26 cellular contexts compared by ENCODE assay signal in genomic region chr7:32594965-32595364, GRCh38.
DNase-seq lines count a peak whose midpoint lies in the region; ATAC-seq, FAIRE-seq and TF ChIP-seq lines count a peak whose summit lies in the region.
"Had no signal": no experiment of that assay in that cellular context is flagged by ENCODE, and none has a peak within 500 bp of the region (broad histone marks: within the 10 kb centered on the region; RNA-seq: fewer than 3 reads in every experiment).

No MANE protein-coding gene starts in this region.

- H4K20me1 ChIP-seq in endothelial cell of umbilical vein (replicated peaks; ENCODE audit: control insufficient read depth, extremely low read depth, insufficient read depth, low read length): no peaks in the 10 kb centered on the region
- no peaks in the 10 kb centered on the region for H4K20me1 ChIP-seq in neural progenitor cell (ENCODE audit: low read depth)

- TF ChIP-seq CTCF in endothelial cell of umbilical vein (IDR thresholded peaks at IDR 0.05; ENCODE audit: extremely low read depth in 1 of 2, insufficient read depth in 1 of 2, low read depth in 1 of 2, low read length in 2 of 2) (no peak), neural progenitor cell (IDR thresholded peaks at IDR 0.05) (no peak)

- H3K9me3 Mint-ChIP-seq in neural progenitor cell: no peaks in the 10 kb centered on the region

- H3K27me3 ChIP-seq in endothelial cell of umbilical vein (ENCODE audit: control insufficient read depth in 2 of 2, insufficient read depth in 2 of 2, low read length in 2 of 2) (no peaks in the 10 kb centered on the region), neural progenitor cell (no peaks in the 10 kb centered on the region)

- H3K27ac ChIP-seq in endothelial cell of umbilical vein (ENCODE audit: insufficient read depth, low read depth, low read length) (peak overlapping the region; percentile 4), neural progenitor cell (no peak overlapping the region)
- H3K27ac ChIP-seq: C4-2B had no signal

- FAIRE-seq in endothelial cell of umbilical vein (lab: Jason Lieb, UNC): peak; percentile 38
- FAIRE-seq: HTR-8/SVneo had no signal

- peaks cover 3% of the 10 kb centered on the region for H3K27me3 Mint-ChIP-seq in neural progenitor cell (ENCODE audit: insufficient read depth, low read depth)
- H3K27me3 Mint-ChIP-seq: B cell had no signal

- CTCF ChIA-PET in endothelial cell of umbilical vein (lab: Charles Lee): interaction anchor here (0.7 kb wide), 1 partner anchor 21 kb away, joined by 3 read pairs; no protein-coding TSS in a partner anchor

- H2AFZ ChIP-seq in endothelial cell of umbilical vein (ENCODE audit: low read depth, low read length) (no peak overlapping the region), neural progenitor cell (replicated peaks) (no peak overlapping the region)
- H2AFZ ChIP-seq: GM23338 had no signal

- peak; percentile 29 for DNase-seq in ELR (ENCODE audit: low read depth)
- peak; percentile 44 for DNase-seq in MV-4-11 (lab: John Stamatoyannopoulos, UW)
- no peak for DNase-seq in endothelial cell of umbilical vein (ENCODE audit: low read depth, low spot score)
- no peak for DNase-seq in SIG-M5 treated with dmso at 0.1 percent for 504 hours (lab: John Stamatoyannopoulos, UW; ENCODE audit: unreplicated experiment)
- DNase-seq in GF-D8 (lab: John Stamatoyannopoulos, UW): no peak
- no peak for DNase-seq in neural progenitor cell (ENCODE audit: low spot score)
- DNase-seq: Caco-2; CD8-positive, alpha-beta T cell; DMS79; H9; KG1; MM.1S; NCI-H1092 treated with DMSO at 0.1 percent for 48 hours; NCI-H1436; NCI-H1930; NCI-H446; NCI-H524 treated with DMSO at 0.1 percent for 48 hours; NCI-H774; Right ventricle myocardium superior; RPMI8226; T-helper 1 cell had no signal

- H3K36me3 ChIP-seq in endothelial cell of umbilical vein (ENCODE audit: control insufficient read depth in 2 of 2, extremely low read depth in 1 of 2, insufficient read depth in 2 of 2, low read length in 2 of 2) (no peaks in the 10 kb centered on the region), neural progenitor cell (no peaks in the 10 kb centered on the region)

- no peaks in the 10 kb centered on the region for H3K9me3 ChIP-seq in endothelial cell of umbilical vein (replicated peaks; ENCODE audit: control insufficient read depth, insufficient read depth, low read length)
- H3K9me3 ChIP-seq in neural progenitor cell (ENCODE audit: low read depth): no peaks in the 10 kb centered on the region
- H3K9me3 ChIP-seq: Caco-2 had no signal

- POLR2A ChIA-PET in endothelial cell of umbilical vein (lab: Charles Lee): no interaction called here

- H3K9me1 ChIP-seq in endothelial cell of umbilical vein (replicated peaks; ENCODE audit: control insufficient read depth, extremely low read depth, insufficient read depth, low read length): no peaks in the 10 kb centered on the region

- peaks cover 22% of the 10 kb centered on the region for H3K36me3 Mint-ChIP-seq in neural progenitor cell

- BruUV-seq in endothelial cell of umbilical vein (replicated peaks; lab: Mats Ljungman, UMichigan): no TSS peak

- H3K4me1 ChIP-seq in endothelial cell of umbilical vein (ENCODE audit: control insufficient read depth, extremely low read depth, insufficient read depth, low read length): peaks cover 3% of the 10 kb centered on the region
- no peaks in the 10 kb centered on the region for H3K4me1 ChIP-seq in neural progenitor cell
- H3K4me1 ChIP-seq: Caco-2 had no signal

- H3K79me2 ChIP-seq in endothelial cell of umbilical vein (ENCODE audit: control insufficient read depth, insufficient read depth, low read length): no peaks in the 10 kb centered on the region
- H3K79me2 ChIP-seq in neural progenitor cell (ENCODE audit: low read depth): no peaks in the 10 kb centered on the region

- no peak overlapping the region for H3K27ac Mint-ChIP-seq in neural progenitor cell
- H3K27ac Mint-ChIP-seq: B cell; CD8-positive, alpha-beta T cell; GM23338 had no signal

- H3K4me1 Mint-ChIP-seq in neural progenitor cell: peaks cover 6% of the 10 kb centered on the region
- H3K4me1 Mint-ChIP-seq: B cell had no signal

- H3F3A ChIP-seq in neural progenitor cell (ENCODE audit: low read depth): no peaks in the 10 kb centered on the region

- H3K4me3 ChIP-seq in endothelial cell of umbilical vein (replicated peaks in 1 of 3; ENCODE audit: insufficient read depth in 1 of 3, low read depth in 1 of 3, low read length in 3 of 3): no peak overlapping the region
- no peak overlapping the region for H3K4me3 ChIP-seq in neural progenitor cell
- H3K4me3 ChIP-seq: GM23338 had no signal

- no peak overlapping the region for H3K9ac ChIP-seq in endothelial cell of umbilical vein (replicated peaks; ENCODE audit: extremely low read depth, insufficient read depth, low read length)
- no peak overlapping the region for H3K9ac ChIP-seq in neural progenitor cell

- dilution Hi-C loops in endothelial cell of umbilical vein (cut with MboI; ENCODE audit: extremely low pct_ligation_motif_present, low sequenced_read_pairs): no loop called here

- no peak overlapping the region for H3K4me3 Mint-ChIP-seq in neural progenitor cell
- H3K4me3 Mint-ChIP-seq: B cell; CD8-positive, alpha-beta T cell; GM23338; H9 had no signal

- ATAC-seq in GM21737 (IDR thresholded peaks at IDR 0.05; ENCODE audit: unreplicated experiment): no peak
- ATAC-seq: CD8-positive, alpha-beta T cell; GM23338 had no signal

- intact Hi-C loops in endothelial cell of umbilical vein (cut with micrococcal nuclease): no loop called here

- no peak for TF ChIP-seq POLR2A in endothelial cell of umbilical vein (IDR thresholded peaks at IDR 0.05; ENCODE audit: low read depth, low read length)

- H3K4me2 ChIP-seq in endothelial cell of umbilical vein (ENCODE audit: insufficient read depth, low read length) (no peak overlapping the region), neural progenitor cell (no peak overlapping the region)
- H3K4me2 ChIP-seq: GM23338 had no signal

TF ChIP-seq in endothelial cell of umbilical vein, 7 proteins besides CTCF, POLR2A, EP300 and RAD21:
- TF ChIP-seq, protein P1, sequence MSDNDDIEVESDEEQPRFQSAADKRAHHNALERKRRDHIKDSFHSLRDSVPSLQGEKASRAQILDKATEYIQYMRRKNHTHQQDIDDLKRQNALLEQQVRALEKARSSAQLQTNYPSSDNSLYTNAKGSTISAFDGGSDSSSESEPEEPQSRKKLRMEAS (IDR thresholded peaks at IDR 0.05; ENCODE audit: insufficient read depth, insufficient read length): no peak
- no peak for TF ChIP-seq POLR2AphosphoS5 (IDR thresholded peaks at IDR 0.05; ENCODE audit: insufficient read depth, low read depth, low read length)
- no peak for TF ChIP-seq FOS (IDR thresholded peaks at IDR 0.05; ENCODE audit: borderline replicate concordance, insufficient read depth, low read length)
- no peak for TF ChIP-seq MYC (IDR thresholded peaks at IDR 0.05; ENCODE audit: low read depth, low read length)
- TF ChIP-seq JUN (IDR thresholded peaks at IDR 0.05; ENCODE audit: borderline replicate concordance, insufficient read depth, insufficient read length, low read depth): no peak
- no peak for TF ChIP-seq GATA2 (IDR thresholded peaks at IDR 0.05; ENCODE audit: insufficient read depth, insufficient read length, low read depth, low read length)
- TF ChIP-seq EZH2 (IDR thresholded peaks at IDR 0.05; ENCODE audit: borderline replicate concordance, low read depth, low read length, severe bottlenecking): no peak

Comparison
In these comparisons a context has a peak if more than half of its experiments do, and no peak if none do; other contexts are left out.
1. DNase-seq: peak in ELR (single experiment) and MV-4-11 (single experiment); none in endothelial cell of umbilical vein (single experiment), SIG-M5 treated with dmso at 0.1 percent for 504 hours (single experiment), GF-D8 (single experiment) and neural progenitor cell (single experiment).